ENCODE assay signal across 34 cellular contexts in the genomic region with DNA sequence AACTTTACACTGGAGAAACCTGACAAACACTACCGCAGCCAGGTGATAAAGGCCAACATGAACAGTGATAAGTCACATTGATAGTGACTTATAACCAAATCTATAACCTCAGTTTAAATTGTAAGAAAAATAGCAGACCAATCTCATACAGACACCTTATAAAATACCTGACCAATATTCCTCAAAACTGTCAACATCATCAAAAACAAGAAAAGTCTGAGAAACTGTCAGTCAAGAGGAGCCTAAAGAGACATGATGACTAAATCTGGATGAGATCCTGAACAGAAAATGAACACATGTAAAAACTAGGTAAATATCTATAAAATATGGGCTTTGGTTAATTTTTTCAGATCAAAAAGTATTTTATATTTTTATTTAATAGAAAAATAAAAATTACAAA.
DNase-seq lines count a peak whose midpoint lies in the region; ATAC-seq, FAIRE-seq and TF ChIP-seq lines count a peak whose summit lies in the region.
"Had no signal": no experiment of that assay in that cellular context is flagged by ENCODE, and none has a peak within 500 bp of the region (broad histone marks: within the 10 kb centered on the region; RNA-seq: fewer than 3 reads in every experiment).

No MANE protein-coding gene starts in this region.

- H3K56ac ChIP-seq in IMR-90 (ENCODE audit: extremely low read depth, insufficient read depth, low read length): no peak overlapping the region

- no peak overlapping the region for H2BK5ac ChIP-seq in IMR-90 (ENCODE audit: low read depth, low read length, poor library complexity, severe bottlenecking)

- dilution Hi-C loops in IMR-90 (cut with HindIII; ENCODE audit: low sequenced_read_pairs, unreplicated experiment): no loop called here

- H2BK120ac ChIP-seq in IMR-90 (ENCODE audit: low read depth, low read length): no peak overlapping the region

- no peak overlapping the region for H2AFZ ChIP-seq in HepG2 (ENCODE audit: low read length)
- H2AFZ ChIP-seq in IMR-90 (replicated peaks; ENCODE audit: low read length, poor library complexity): no peak overlapping the region
- no peak overlapping the region for H2AFZ ChIP-seq in K562 (ENCODE audit: low read depth, low read length)

- no peaks in the 10 kb centered on the region for H4K20me1 ChIP-seq in HepG2 (ENCODE audit: insufficient read depth, low read length)
- H4K20me1 ChIP-seq in IMR-90 (ENCODE audit: insufficient read depth, low read length): no peaks in the 10 kb centered on the region
- H4K20me1 ChIP-seq in K562 (replicated peaks; ENCODE audit: control insufficient read depth, insufficient read depth, low read length): no peaks in the 10 kb centered on the region
- H4K20me1 ChIP-seq: BLaER1; BLaER1 treated with 17β-estradiol and CSF1 and Interleukin-3, amounts not matched to agents 10 nM and 100 nM had no signal

- no peak overlapping the region for H4K5ac ChIP-seq in IMR-90 (ENCODE audit: low read depth, low read length)

- no peak overlapping the region for H2AK5ac ChIP-seq in IMR-90 (ENCODE audit: low read depth, low read length)

- no peak for DNase-seq in HepG2 (ENCODE audit: low spot score)
- no peak for DNase-seq in right lobe of liver
- DNase-seq in A549 (ENCODE audit: low read depth in 1 of 2, low spot score in 1 of 2): no peak
- DNase-seq in IMR-90: no peak
- no peak for DNase-seq in K562 (ENCODE audit: extremely low read depth in 1 of 4, low spot score in 3 of 4)
- DNase-seq in stimulated activated CD4-positive, alpha-beta T cell treated with anti-CD3 and anti-CD28 coated beads, Interleukin-4, amount 100 ng/mL, for 4 hours: no peak
- DNase-seq in urothelium cell line (ENCODE audit: low spot score): no peak
- DNase-seq: 8988T; ACHN; AML-193; BE2C; C1 segment of cervical spinal cord; Caco-2; Calu3; CD4-positive, alpha-beta memory T cell; CD4-positive, alpha-beta T cell; CD4-positive, CD25-positive, alpha-beta regulatory T cell; CD8-positive, alpha-beta memory T cell; CD8-positive, alpha-beta T cell; COR-L47; DMS 273 treated with DMSO at 0.1 percent for 48 hours; DMS153; DMS53; DMS79; DMS79 treated with DMSO at 0.1 percent for 48 hours; DND-41; EL had no signal

- TF ChIP-seq POLR2A in HepG2 (IDR thresholded peaks at IDR 0.05; ENCODE audit: insufficient read depth in 1 of 2, low read depth in 2 of 2, low read length in 2 of 2) (no peak), right lobe of liver (IDR thresholded peaks at IDR 0.05) (no peak), A549 (IDR thresholded peaks at IDR 0.05; ENCODE audit: low read length) (no peak), IMR-90 (IDR thresholded peaks at IDR 0.05; ENCODE audit: low read depth, low read length) (no peak), K562 (conservative IDR thresholded peaks at IDR 0.05) (no peak)

- H3K9me3 ChIP-seq in HepG2 (ENCODE audit: low read length) (peaks cover 27% of the 10 kb centered on the region), right lobe of liver (no peaks in the 10 kb centered on the region), A549 (peaks cover 12% of the 10 kb centered on the region; the same call in 2 of the 3 replicates), IMR-90 (ENCODE audit: control insufficient read depth, insufficient read depth, low read length) (no peaks in the 10 kb centered on the region), K562 (replicated peaks; ENCODE audit: control insufficient read depth, insufficient read depth, low read depth, low read length) (peaks cover 3% of the 10 kb centered on the region; the same call in 1 of the 2 replicates)

- WGBS in HepG2 (ENCODE audit: low lambda C conversion rate): 0% methylated on average over 1 of the region's 1 CpG
- 70% methylated on average over 1 of the region's 1 CpG for WGBS in right lobe of liver (ENCODE audit: insufficient coverage, low coverage, low lambda C conversion rate, missing lambda C conversion rate)
- 9% methylated on average over 1 of the region's 1 CpG for WGBS in A549 (ENCODE audit: missing lambda C conversion rate)
- WGBS in IMR-90 (ENCODE audit: extremely low coverage in 2 of 2, insufficient read length in 1 of 2), 2 experiments: no CpG with 5 or more reads among the region's 1 CpG
- 14% methylated on average over 1 of the region's 1 CpG for WGBS in K562 (ENCODE audit: insufficient coverage, low coverage, missing lambda C conversion rate)

- H3K36me3 ChIP-seq in HepG2 (replicated peaks in 1 of 2; ENCODE audit: control insufficient read depth in 1 of 2, insufficient read depth in 2 of 2, low read length in 2 of 2): no peaks in the 10 kb centered on the region
- H3K36me3 ChIP-seq in right lobe of liver: no peaks in the 10 kb centered on the region
- H3K36me3 ChIP-seq in IMR-90 (ENCODE audit: control insufficient read depth, insufficient read depth, low read length): no peaks in the 10 kb centered on the region
- no peaks in the 10 kb centered on the region for H3K36me3 ChIP-seq in K562 (ENCODE audit: control insufficient read depth, insufficient read depth, low read length)
- H3K36me3 ChIP-seq: BE2C; BLaER1; BLaER1 treated with 17β-estradiol and CSF1 and Interleukin-3, amounts not matched to agents 10 nM and 100 nM had no signal

- H3K79me2 ChIP-seq in HepG2 (ENCODE audit: insufficient read depth, low read length) (no peaks in the 10 kb centered on the region), K562 (ENCODE audit: control insufficient read depth, insufficient read depth, low read length) (no peaks in the 10 kb centered on the region)

- intact Hi-C loops in HepG2 (cut with micrococcal nuclease; ENCODE audit: unreplicated experiment) (no loop called here), right lobe of liver (cut with DNase I) (no loop called here), IMR-90 (cut with micrococcal nuclease) (no loop called here), K562 (cut with micrococcal nuclease) (no loop called here)

- H4K91ac ChIP-seq in IMR-90 (ENCODE audit: insufficient read depth, low read depth, low read length): no peak overlapping the region

- H3K4me1 ChIP-seq in HepG2 (ENCODE audit: insufficient read depth, low read length) (no peaks in the 10 kb centered on the region), right lobe of liver (no peaks in the 10 kb centered on the region), A549 (no peaks in the 10 kb centered on the region), IMR-90 (ENCODE audit: control insufficient read depth, insufficient read depth, low read length) (no peaks in the 10 kb centered on the region), K562 (replicated peaks in 1 of 2; ENCODE audit: control insufficient read depth in 2 of 2, insufficient read depth in 2 of 2, low read length in 2 of 2) (no peaks in the 10 kb centered on the region)
- H3K4me1 ChIP-seq: BE2C; BLaER1; BLaER1 treated with 17β-estradiol and CSF1 and Interleukin-3, amounts not matched to agents 10 nM and 100 nM; Caco-2 had no signal

- H3K27me3 ChIP-seq in HepG2 (ENCODE audit: control insufficient read depth in 1 of 2, insufficient read depth in 2 of 2, low read length in 2 of 2) (no peaks in the 10 kb centered on the region), right lobe of liver (no peaks in the 10 kb centered on the region), IMR-90 (ENCODE audit: control insufficient read depth, insufficient read depth, low read length) (peaks cover 2% of the 10 kb centered on the region; the same call in 1 of the 2 replicates), K562 (ENCODE audit: control insufficient read depth in 2 of 2, insufficient read depth in 2 of 2, low read length in 2 of 2) (no peaks in the 10 kb centered on the region)
- H3K27me3 ChIP-seq: BE2C; BLaER1; BLaER1 treated with 17β-estradiol and CSF1 and Interleukin-3, amounts not matched to agents 10 nM and 100 nM had no signal

- POLR2A ChIA-PET in HepG2 (lab: Yijun Ruan, JAX) (no interaction called here), A549 (lab: Yijun Ruan, JAX) (no interaction called here), IMR-90 (lab: Charles Lee; ENCODE audit: unreplicated experiment) (no interaction called here), K562 (lab: Yijun Ruan, JAX) (no interaction called here)

- no peak overlapping the region for H4K8ac ChIP-seq in IMR-90 (ENCODE audit: low read depth in 2 of 2, low read length in 2 of 2)

- TF ChIP-seq EP300 in HepG2 (IDR thresholded peaks at IDR 0.05; ENCODE audit: low read depth in 2 of 2, low read length in 2 of 2): no peak
- no peak for TF ChIP-seq EP300 in HepG2 (CRISPR knock-in tag; IDR thresholded peaks at IDR 0.05; ENCODE audit: borderline replicate concordance)
- no peak for TF ChIP-seq EP300 in A549 (IDR thresholded peaks at IDR 0.05)
- TF ChIP-seq EP300 in K562 (IDR thresholded peaks at IDR 0.05; ENCODE audit: low read length): no peak

- H3K9me1 ChIP-seq in IMR-90 (ENCODE audit: insufficient read depth, low read length) (no peaks in the 10 kb centered on the region), K562 (ENCODE audit: control insufficient read depth, insufficient read depth, low read length) (no peaks in the 10 kb centered on the region)

- no peak overlapping the region for H3K18ac ChIP-seq in IMR-90 (ENCODE audit: low read depth, low read length)

- TF ChIP-seq CTCF in HepG2 (CRISPR knock-in tag; IDR thresholded peaks at IDR 0.05) (no peak), right lobe of liver (IDR thresholded peaks at IDR 0.05) (no peak), A549 (IDR thresholded peaks at IDR 0.05) (no peak), IMR-90 (conservative IDR thresholded peaks at IDR 0.05; ENCODE audit: low read depth, low read length) (no peak), K562 (IDR thresholded peaks at IDR 0.05 in 2 of 3, conservative IDR thresholded peaks at IDR 0.05 in 1 of 3; ENCODE audit: insufficient read depth in 2 of 3, low read depth in 1 of 3, low read length in 3 of 3) (no peak)

- no peak for TF ChIP-seq RAD21 in HepG2 (CRISPR knock-in tag; IDR thresholded peaks at IDR 0.05)
- no peak for TF ChIP-seq RAD21 in A549 (conservative IDR thresholded peaks at IDR 0.05 in 1 of 2, IDR thresholded peaks at IDR 0.05 in 1 of 2)
- TF ChIP-seq RAD21 in IMR-90 (IDR thresholded peaks at IDR 0.05; ENCODE audit: low read length): no peak
- TF ChIP-seq RAD21 in K562 (CRISPR knock-in tag; conservative IDR thresholded peaks at IDR 0.05 in 1 of 2, IDR thresholded peaks at IDR 0.05 in 1 of 2): no peak

- H3K4me2 ChIP-seq in HepG2 (ENCODE audit: low read depth, low read length) (no peak overlapping the region), A549 (no peak overlapping the region), IMR-90 (ENCODE audit: low read depth, low read length) (no peak overlapping the region), K562 (ENCODE audit: insufficient read depth, low read length) (no peak overlapping the region)
- H3K4me2 ChIP-seq: BLaER1; BLaER1 treated with 17β-estradiol and CSF1 and Interleukin-3, amounts not matched to agents 10 nM and 100 nM had no signal

- H3K4ac ChIP-seq in IMR-90 (ENCODE audit: low read depth, low read length): no peak overlapping the region

- no peak for FAIRE-seq in HepG2 (lab: Jason Lieb, UNC)
- no peak for FAIRE-seq in A549 (lab: Jason Lieb, UNC)
- FAIRE-seq in K562 (lab: Jason Lieb, UNC): no peak
- FAIRE-seq in urothelium cell line (lab: Jason Lieb, UNC): no peak
- FAIRE-seq: A204.1, D721Med had no signal

- no peak overlapping the region for H2BK15ac ChIP-seq in IMR-90 (ENCODE audit: low read depth, low read length)

- H3K79me1 ChIP-seq in IMR-90 (ENCODE audit: low read depth in 1 of 2, low read length in 2 of 2): no peaks in the 10 kb centered on the region

- H3K27ac ChIP-seq in HepG2 (ENCODE audit: extremely low read length, insufficient read depth, low read length) (no peak overlapping the region), right lobe of liver (no peak overlapping the region), A549 (no peak overlapping the region), IMR-90 (ENCODE audit: insufficient read depth, low read length) (no peak overlapping the region), K562 (ENCODE audit: extremely low read depth, low read depth, low read length) (no peak overlapping the region)
- H3K27ac ChIP-seq: 22Rv1; BLaER1; BLaER1 treated with 17β-estradiol and CSF1 and Interleukin-3, amounts not matched to agents 10 nM and 100 nM; C4-2B had no signal

- no peak overlapping the region for H2BK20ac ChIP-seq in IMR-90 (ENCODE audit: low read depth, low read length)

- no peak overlapping the region for H3K9ac ChIP-seq in HepG2 (ENCODE audit: insufficient read depth, low read depth, low read length)
- no peak overlapping the region for H3K9ac ChIP-seq in IMR-90 (ENCODE audit: low read depth, low read length)
- no peak overlapping the region for H3K9ac ChIP-seq in K562 (ENCODE audit: insufficient read depth in 1 of 2, low read depth in 2 of 2, low read length in 2 of 2)
- H3K9ac ChIP-seq: BLaER1; BLaER1 treated with 17β-estradiol and CSF1 and Interleukin-3, amounts not matched to agents 10 nM and 100 nM had no signal

- H3K4me3 ChIP-seq in HepG2 (replicated peaks in 1 of 3; ENCODE audit: insufficient read depth in 1 of 3, low read depth in 2 of 3, low read length in 3 of 3): no peak overlapping the region
- H3K4me3 ChIP-seq in right lobe of liver: no peak overlapping the region
- H3K4me3 ChIP-seq in A549: no peak overlapping the region
- no peak overlapping the region for H3K4me3 ChIP-seq in IMR-90 (ENCODE audit: insufficient read depth, low read depth, low read length)
- no peak overlapping the region for H3K4me3 ChIP-seq in K562
- H3K4me3 ChIP-seq: BLaER1; BLaER1 treated with 17β-estradiol and CSF1 and Interleukin-3, amounts not matched to agents 10 nM and 100 nM had no signal

- BruUV-seq in HepG2 (replicated peaks; lab: Mats Ljungman, UMichigan) (no TSS peak), IMR-90 (replicated peaks; lab: Mats Ljungman, UMichigan) (no TSS peak), K562 (replicated peaks; lab: Mats Ljungman, UMichigan) (no TSS peak)

- H3K14ac ChIP-seq in IMR-90 (replicated peaks; ENCODE audit: low read depth, low read length): no peak overlapping the region

- H2AK9ac ChIP-seq in IMR-90 (replicated peaks; ENCODE audit: low read depth, low read length, poor library complexity): no peak overlapping the region

- ATAC-seq in HepG2 (no peak), right lobe of liver (no peak), A549 (no peak), IMR-90 (ENCODE audit: low read depth) (no peak), K562 (no peak)
- ATAC-seq in activated CD4-positive, CD25-positive, alpha-beta regulatory T cell treated with anti-CD3 and anti-CD28 coated beads, Interleukin-2, amount 50 U/mL, for 24 hours: no peak
- ATAC-seq: CD8-positive, alpha-beta T cell had no signal

- in situ Hi-C loops in HepG2 (cut with HindIII; ENCODE audit: extremely low pct_ligation_motif_present, low pct_unique_long_range_greater_than_20kb) (no loop called here), IMR-90 (cut with MboI; ENCODE audit: low sequenced_read_pairs) (no loop called here), K562 (cut with MboI) (no loop called here)

- CTCF ChIA-PET in HepG2 (lab: Yijun Ruan, JAX; ENCODE audit: low intra/inter-chr PET ratio, low total read pairs) (no interaction called here), A549 (lab: Yijun Ruan, JAX) (no interaction called here), IMR-90 (lab: Yijun Ruan, JAX) (no interaction called here), K562 (lab: Yijun Ruan, JAX; ENCODE audit: low intra/inter-chr PET ratio) (no interaction called here)

- no peak overlapping the region for H3K23ac ChIP-seq in IMR-90 (ENCODE audit: low read depth, low read length)

Comparison
In these comparisons a context has a peak if more than half of its experiments do, and no peak if none do; other contexts are left out.
1. Of the 241 proteins assayed by ChIP-seq in both HepG2 and K562: peak only in HepG2: MAFF and MAFK; only in K562: none; in both: none; in neither: 239.